14 cellular contexts compared by ENCODE assay signal in the genomic region with DNA sequence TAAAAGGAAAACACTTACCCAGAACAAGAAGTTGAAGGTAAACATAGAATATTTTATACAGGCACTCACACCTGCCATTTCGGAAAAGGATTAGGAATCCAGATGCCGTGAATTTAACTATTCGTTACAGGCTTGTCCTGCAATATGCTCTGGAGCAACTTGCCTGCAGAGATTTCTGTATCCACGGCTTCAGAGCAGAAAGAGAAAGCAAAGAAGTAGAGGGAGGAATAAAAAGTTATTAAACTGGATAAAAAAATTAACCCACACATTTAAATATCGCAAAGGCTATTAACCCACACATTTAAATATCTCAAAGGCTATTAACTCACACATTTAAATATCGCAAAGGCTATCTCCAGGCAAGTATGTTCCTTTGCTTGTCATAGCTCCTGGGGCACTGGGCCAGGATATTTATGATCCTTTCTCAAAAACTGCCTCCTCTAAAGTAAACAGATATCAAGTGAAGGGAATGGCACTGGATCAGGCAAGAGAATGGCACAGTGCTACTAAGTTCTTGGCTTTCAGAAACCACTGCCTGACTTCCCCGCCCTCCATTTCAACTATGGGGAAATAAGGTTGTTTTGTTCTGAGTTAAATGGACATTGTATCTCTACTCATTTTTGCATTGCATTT. TPM values are rescaled to one million over a fixed set of nuclear protein-coding genes. Genes with fewer than 3 reads are reported as not detected.
DNase-seq lines count a peak whose midpoint lies in the region; ATAC-seq and TF ChIP-seq lines count a peak whose summit lies in the region.
"Had no signal": no experiment of that assay in that cellular context is flagged by ENCODE, and none has a peak within 500 bp of the region (broad histone marks: within the 10 kb centered on the region; RNA-seq: fewer than 3 reads in every experiment).

TSS of gene TSPAN8 (minus strand) at position 399 of the 633 bp plus-strand sequence. CDS start at position 78, 321 bp downstream.

- H3K4me3 ChIP-seq in lower lobe of right lung (peak within 1 kb of the TSS; percentile 27), tibial artery (peak within 1 kb of the TSS; percentile 48 to 51), endodermal cell (ENCODE audit: low read length) (no peak within 1 kb of the TSS)

- no peak within 1 kb of the TSS for H3K9ac ChIP-seq in endodermal cell (ENCODE audit: extremely low read depth, low read length, poor library complexity, severe bottlenecking)

- H3K4me1 Mint-ChIP-seq in endodermal cell: peaks cover 7% of the 10 kb centered on the region
- no peaks in the 10 kb centered on the region for H3K4me1 Mint-ChIP-seq in effector memory CD8-positive, alpha-beta T cell (ENCODE audit: low read depth in 2 of 2)
- H3K4me1 Mint-ChIP-seq: activated CD4-positive, alpha-beta T cell treated with anti-CD3 and anti-CD28 coated beads, Interleukin-2, amount 10 ng/mL, durations not matched to agents 24 days and 14 days; immature natural killer cell had no signal

- H3K27ac ChIP-seq in lower lobe of right lung (peak within 1 kb of the TSS; percentile 42), tibial artery (peak within 1 kb of the TSS; percentile 68 to 76), endodermal cell (ENCODE audit: low read depth, low read length) (no peak within 1 kb of the TSS)
- H3K27ac ChIP-seq: HL-60 had no signal

- no peaks in the 10 kb centered on the region for H3K27me3 ChIP-seq in lower lobe of right lung (ENCODE audit: low read depth)
- no peaks in the 10 kb centered on the region for H3K27me3 ChIP-seq in tibial artery
- no peaks in the 10 kb centered on the region for H3K27me3 ChIP-seq in endodermal cell (ENCODE audit: control insufficient read depth, insufficient read depth, low read length, poor library complexity, severe bottlenecking)

- H3K27me3 Mint-ChIP-seq in endodermal cell (ENCODE audit: insufficient read depth): no peaks in the 10 kb centered on the region
- H3K27me3 Mint-ChIP-seq in effector memory CD8-positive, alpha-beta T cell: no peaks in the 10 kb centered on the region
- H3K27me3 Mint-ChIP-seq: activated CD4-positive, alpha-beta T cell treated with anti-CD3 and anti-CD28 coated beads, Interleukin-2, amount 10 ng/mL, durations not matched to agents 24 days and 14 days had no signal

- H3K4me1 ChIP-seq in lower lobe of right lung: peaks cover 15% of the 10 kb centered on the region
- peaks cover 0 to 34% (median 9%) of the 10 kb centered on the region in 4 donors for H3K4me1 ChIP-seq in tibial artery
- no peaks in the 10 kb centered on the region for H3K4me1 ChIP-seq in endodermal cell (ENCODE audit: control insufficient read depth, insufficient read depth, low read length)

- no peaks in the 10 kb centered on the region for H3K36me3 Mint-ChIP-seq in endodermal cell (ENCODE audit: low read depth)
- H3K36me3 Mint-ChIP-seq in effector memory CD8-positive, alpha-beta T cell (ENCODE audit: insufficient read depth): no peaks in the 10 kb centered on the region
- H3K36me3 Mint-ChIP-seq: activated naive CD4-positive, alpha-beta T cell treated with anti-CD3 and anti-CD28 coated beads, Interleukin-2, amount 50 U/mL, for 72 hours; immature natural killer cell had no signal

- no peak within 1 kb of the TSS for H3K27ac Mint-ChIP-seq in endodermal cell
- H3K27ac Mint-ChIP-seq in effector memory CD8-positive, alpha-beta T cell: no peak within 1 kb of the TSS
- H3K27ac Mint-ChIP-seq: activated CD4-positive, alpha-beta T cell treated with anti-CD3 and anti-CD28 coated beads, Interleukin-2, amount 10 ng/mL, durations not matched to agents 24 days and 14 days; activated naive CD4-positive, alpha-beta T cell treated with anti-CD3 and anti-CD28 coated beads, Interleukin-2, amount 50 U/mL, for 72 hours; immature natural killer cell had no signal

- WGBS in endodermal cell (ENCODE audit: insufficient coverage in 1 of 2, insufficient read length in 1 of 2), 2 experiments: 92 to 94% methylated on average over 3 to 6 of the region's 7 CpGs

- H3K9me3 Mint-ChIP-seq in endodermal cell: no peaks in the 10 kb centered on the region
- H3K9me3 Mint-ChIP-seq in effector memory CD8-positive, alpha-beta T cell: peaks cover 4 to 12% of the 10 kb centered on the region in 2 donors
- H3K9me3 Mint-ChIP-seq: activated CD4-positive, alpha-beta T cell treated with anti-CD3 and anti-CD28 coated beads, Interleukin-2, amount 10 ng/mL, durations not matched to agents 24 days and 14 days had no signal

- no peak within 1 kb of the TSS for H3K4me3 Mint-ChIP-seq in endodermal cell
- H3K4me3 Mint-ChIP-seq in effector memory CD8-positive, alpha-beta T cell: no peak within 1 kb of the TSS
- H3K4me3 Mint-ChIP-seq: activated CD4-positive, alpha-beta T cell treated with anti-CD3 and anti-CD28 coated beads, Interleukin-2, amount 10 ng/mL, durations not matched to agents 24 days and 14 days; immature natural killer cell had no signal

- DNase-seq in NCI-H1417 (lab: John Stamatoyannopoulos, UW) (peak; percentile 29 to 79 (median 37)), SHP77 treated with DMSO at 0.1 percent for 48 hours (lab: John Stamatoyannopoulos, UW) (peak; percentile 58), lower lobe of right lung (no peak), tibial artery (no peak), hypothalamus (lab: John Stamatoyannopoulos, UW) (no peak), Right ventricle myocardium inferior (ENCODE audit: missing footprints) (no peak), endodermal cell (no peak)
- DNase-seq in effector memory CD8-positive, alpha-beta T cell: no peak
- DNase-seq: activated CD4-positive, alpha-beta T cell treated with anti-CD3 and anti-CD28 coated beads, Interleukin-2, amount 10 ng/mL, durations not matched to agents 24 days and 14 days; effector memory CD4-positive, alpha-beta T cell; immature natural killer cell; posterior cingulate gyrus had no signal

- ATAC-seq in lower lobe of right lung (peak in 1 of 2 donors; percentile 46), Right ventricle myocardium inferior (no peak)
- ATAC-seq in effector memory CD8-positive, alpha-beta T cell (replicated peaks): no peak
- ATAC-seq: activated naive CD4-positive, alpha-beta T cell treated with anti-CD3 and anti-CD28 coated beads, Interleukin-2, amount 50 U/mL, for 72 hours had no signal

- H3K9me3 ChIP-seq in lower lobe of right lung (no peaks in the 10 kb centered on the region), tibial artery (no peaks in the 10 kb centered on the region), endodermal cell (ENCODE audit: control insufficient read depth, low read length) (no peaks in the 10 kb centered on the region)

- TF ChIP-seq CTCF in lower lobe of right lung (IDR thresholded peaks at IDR 0.05) (no peak), tibial artery (IDR thresholded peaks at IDR 0.05) (no peak), endodermal cell (conservative IDR thresholded peaks at IDR 0.05) (no peak)

- H3K36me3 ChIP-seq in lower lobe of right lung: no peaks in the 10 kb centered on the region
- no peaks in the 10 kb centered on the region for H3K36me3 ChIP-seq in tibial artery
- no peaks in the 10 kb centered on the region for H3K36me3 ChIP-seq in endodermal cell (ENCODE audit: control insufficient read depth, insufficient read depth, low read length)

- intact Hi-C loops in lower lobe of right lung (cut with DNase I) (no loop called here), tibial artery (cut with DNase I; ENCODE audit: low total_unique reads) (no loop called here), Right ventricle myocardium inferior (cut with DNase I) (no loop called here)

RNA-seq across cellular contexts. Expression of gene TSPAN8, which starts in this region (rescaled TPM):
- total RNA-seq in lower lobe of right lung: 15.3 TPM
- not detected for total RNA-seq in Right ventricle myocardium inferior
- 1 to 10 TPM in 1 of 2 donors, under 1 TPM in 1; 0.48 to 1.0 TPM for total RNA-seq in endodermal cell
- polyA plus RNA-seq in endodermal cell (2013, experiment 1 of 2): not detected
- polyA plus RNA-seq in endodermal cell (2013, experiment 2 of 2): not detected
- total RNA-seq: activated CD4-positive, alpha-beta T cell treated with anti-CD3 and anti-CD28 coated beads, Interleukin-2, amount 10 ng/mL, durations not matched to agents 24 days and 14 days; activated naive CD4-positive, alpha-beta T cell treated with anti-CD3 and anti-CD28 coated beads, Interleukin-2, amount 50 U/mL, for 72 hours had no signal
- polyA plus RNA-seq: immature natural killer cell had no signal

Comparison
In these comparisons a context has a peak if more than half of its experiments do, and no peak if none do; other contexts are left out.
1. DNase-seq: peak in NCI-H1417 (3 of 3) and SHP77 treated with DMSO at 0.1 percent for 48 hours (single experiment); none in lower lobe of right lung (single experiment), tibial artery (0 of 2), hypothalamus (0 of 51), Right ventricle myocardium inferior (single experiment), endodermal cell (single experiment) and effector memory CD8-positive, alpha-beta T cell (0 of 3).